9 cellular contexts compared by ENCODE assay signal in genomic region chr17:73566905-73567782, GRCh38.
DNase-seq lines count a peak whose midpoint lies in the region; ATAC-seq, FAIRE-seq and TF ChIP-seq lines count a peak whose summit lies in the region.
"Had no signal": no experiment of that assay in that cellular context is flagged by ENCODE, and none has a peak within 500 bp of the region (broad histone marks: within the 10 kb centered on the region; RNA-seq: fewer than 3 reads in every experiment).

No MANE protein-coding gene starts in this region.

- H3K9me3 ChIP-seq in iPS DF 6.9 (ENCODE audit: control insufficient read depth, insufficient read depth, low read length) = no peaks in the 10 kb centered on the region
- H3K9me3 ChIP-seq in upper lobe of right lung = no peaks in the 10 kb centered on the region
- no peaks in the 10 kb centered on the region for H3K9me3 ChIP-seq in Karpas-422 (ENCODE audit: low read length)

- H3K27ac ChIP-seq in iPS DF 6.9 (ENCODE audit: low read length) = no peak overlapping the region
- H3K27ac ChIP-seq in upper lobe of right lung = no peak overlapping the region
- no peak overlapping the region for H3K27ac ChIP-seq in Karpas-422 (ENCODE audit: low read length)

- WGBS in iPS DF 6.9 (ENCODE audit: insufficient coverage, insufficient read length) = no CpG with 5 or more reads among the region's 11 CpGs

- no peaks in the 10 kb centered on the region for H3K9me2 ChIP-seq in Karpas-422 (replicated peaks; ENCODE audit: insufficient read depth, low read length)

- H3K4me2 ChIP-seq in Karpas-422 (ENCODE audit: low read depth, low read length, poor library complexity, severe bottlenecking) = no peak overlapping the region

- ATAC-seq in upper lobe of right lung (peak; percentile 33), HG03159 (IDR thresholded peaks at IDR 0.05; ENCODE audit: unreplicated experiment) (no peak)

- H2AFZ ChIP-seq in Karpas-422 (ENCODE audit: low read length) = no peak overlapping the region

- TF ChIP-seq CTCF in upper lobe of right lung (IDR thresholded peaks at IDR 0.05) = no peak

- peak; percentile 33 for DNase-seq in activated gamma-delta T cell treated with Interleukin-2 at 50 U/mL for 16 hours
- no peak for DNase-seq in activated gamma-delta T cell (lab: John Stamatoyannopoulos, UW)
- peak; percentile 77 for DNase-seq in activated CD8-positive, alpha-beta memory T cell treated with anti-CD3 and anti-CD28 coated beads for 24 hours
- DNase-seq in iPS DF 6.9 (ENCODE audit: low read depth, low spot score) = peak; percentile 52
- no peak for DNase-seq in upper lobe of right lung
- no peak for DNase-seq in RCC 7860 (ENCODE audit: low spot score)
- no peak for DNase-seq in Karpas-422
- DNase-seq: NCI-H187 had no signal

- H3K27me3 ChIP-seq in iPS DF 6.9 (ENCODE audit: control insufficient read depth, insufficient read depth, low read length) = no peaks in the 10 kb centered on the region
- H3K27me3 ChIP-seq in upper lobe of right lung = no peaks in the 10 kb centered on the region
- H3K27me3 ChIP-seq in Karpas-422 (ENCODE audit: low read length) = no peaks in the 10 kb centered on the region

- H3K79me2 ChIP-seq in Karpas-422 (ENCODE audit: low read length) = no peaks in the 10 kb centered on the region

- H3K9ac ChIP-seq in Karpas-422 (ENCODE audit: low read length) = no peak overlapping the region

- intact Hi-C loops in upper lobe of right lung (cut with DNase I) = no loop called here

- H3K4me1 ChIP-seq in iPS DF 6.9 (ENCODE audit: control insufficient read depth, insufficient read depth, low read length) (peaks cover 5% of the 10 kb centered on the region), upper lobe of right lung (no peaks in the 10 kb centered on the region), Karpas-422 (ENCODE audit: low read length) (no peaks in the 10 kb centered on the region)

- no peaks in the 10 kb centered on the region for H4K20me1 ChIP-seq in Karpas-422 (ENCODE audit: insufficient read depth, low read depth, low read length)

- H3K4me3 ChIP-seq in iPS DF 6.9 (ENCODE audit: low read length) = no peak overlapping the region
- H3K4me3 ChIP-seq in upper lobe of right lung = no peak overlapping the region
- no peak overlapping the region for H3K4me3 ChIP-seq in Karpas-422 (ENCODE audit: low read length)

- no peaks in the 10 kb centered on the region for H3K36me3 ChIP-seq in iPS DF 6.9 (ENCODE audit: control insufficient read depth, insufficient read depth, low read length)
- H3K36me3 ChIP-seq in upper lobe of right lung = no peaks in the 10 kb centered on the region
- H3K36me3 ChIP-seq in Karpas-422 (ENCODE audit: insufficient read depth, low read length) = no peaks in the 10 kb centered on the region

- FAIRE-seq in RCC 7860 (lab: Jason Lieb, UNC) = no peak

Comparison
In these comparisons a context has a peak if more than half of its experiments do, and no peak if none do; other contexts are left out.
1. DNase-seq: peak in activated gamma-delta T cell treated with Interleukin-2 at 50 U/mL for 16 hours (single experiment), activated CD8-positive, alpha-beta memory T cell treated with anti-CD3 and anti-CD28 coated beads for 24 hours (single experiment) and iPS DF 6.9 (single experiment); none in activated gamma-delta T cell (single experiment), upper lobe of right lung (single experiment), RCC 7860 (single experiment) and Karpas-422 (single experiment).